In genomic region chr15:75902129-75902557, GRCh38 we compare ENCODE assay signal across 8 cellular contexts. TPM values are rescaled to one million over a fixed set of nuclear protein-coding genes. Genes with fewer than 3 reads are reported as not detected.
A peak's percentile ranks its signal among the peaks of the same experiment; 100 is the strongest.
DNase-seq lines count a peak whose midpoint lies in the region; FAIRE-seq and TF ChIP-seq lines count a peak whose summit lies in the region.

No MANE protein-coding gene starts in this region.

- peaks cover 30% of the 10 kb centered on the region for H3K36me3 Mint-ChIP-seq in activated CD4-positive, alpha-beta T cell treated with anti-CD3 and anti-CD28 coated beads, Interleukin-2, amount 10 ng/mL, durations not matched to agents 24 days and 14 days (ENCODE audit: low read depth)
- H3K36me3 Mint-ChIP-seq in endodermal cell (ENCODE audit: low read depth) = peaks cover 22% of the 10 kb centered on the region

- H2AK5ac ChIP-seq in trophoblast cell (ENCODE audit: low read length) = no peak overlapping the region

- peaks cover 7% of the 10 kb centered on the region for H3K4me1 ChIP-seq in endodermal cell (ENCODE audit: control insufficient read depth, insufficient read depth, low read length)
- H3K4me1 ChIP-seq in trophoblast cell (ENCODE audit: control insufficient read depth in 1 of 2, insufficient read depth in 2 of 2, low read length in 2 of 2) = peaks cover 4 to 12% of the 10 kb centered on the region in 2 experiments

- no peak overlapping the region for H3K23ac ChIP-seq in trophoblast cell (ENCODE audit: low read length)

- H4K8ac ChIP-seq in trophoblast cell (ENCODE audit: low read depth, low read length) = no peak overlapping the region

- no peak overlapping the region for H3K9ac ChIP-seq in endodermal cell (ENCODE audit: extremely low read depth, low read length, poor library complexity, severe bottlenecking)
- H3K9ac ChIP-seq in trophoblast cell (ENCODE audit: low read length) = no peak overlapping the region

- H3K9me3 ChIP-seq in endodermal cell (ENCODE audit: control insufficient read depth, low read length) = no peaks in the 10 kb centered on the region
- no peaks in the 10 kb centered on the region for H3K9me3 ChIP-seq in trophoblast cell (ENCODE audit: insufficient read depth, low read depth, low read length)

- H3K4me1 Mint-ChIP-seq in activated CD4-positive, alpha-beta T cell treated with anti-CD3 and anti-CD28 coated beads, Interleukin-2, amount 10 ng/mL, durations not matched to agents 24 days and 14 days = peaks cover 38% of the 10 kb centered on the region
- H3K4me1 Mint-ChIP-seq in endodermal cell = peaks cover 16% of the 10 kb centered on the region

- H2AFZ ChIP-seq in trophoblast cell (ENCODE audit: insufficient read depth, low read length, poor library complexity) = no peak overlapping the region

- H3K27me3 ChIP-seq in endodermal cell (ENCODE audit: control insufficient read depth, insufficient read depth, low read length, poor library complexity, severe bottlenecking) = no peaks in the 10 kb centered on the region
- H3K27me3 ChIP-seq in trophoblast cell (ENCODE audit: insufficient read depth, low read length) = no peaks in the 10 kb centered on the region

- H2BK12ac ChIP-seq in trophoblast cell (ENCODE audit: low read length) = no peak overlapping the region

- peaks cover 7% of the 10 kb centered on the region for H3K79me2 ChIP-seq in trophoblast cell (ENCODE audit: control insufficient read depth, insufficient read depth, low read length, poor library complexity)

- DNase-seq in activated CD4-positive, alpha-beta T cell treated with anti-CD3 and anti-CD28 coated beads, Interleukin-2, amount 10 ng/mL, durations not matched to agents 24 days and 14 days = no peak
- no peak for DNase-seq in activated CD4-positive, alpha-beta T cell treated with anti-CD3 and anti-CD28 coated beads for 1 hour
- DNase-seq in NCI-H524 treated with DMSO at 0.1 percent for 48 hours (lab: John Stamatoyannopoulos, UW) (peak; percentile 96), endodermal cell (peak; percentile 79), trophoblast cell (peak; percentile 90 to 93), GM03348 (ENCODE audit: low spot score) (no peak), NCI-H2029 treated with DMSO at 0.1 percent for 48 hours (lab: John Stamatoyannopoulos, UW) (no peak), GM19239 (ENCODE audit: insufficient read length, low spot score) (no peak)

- H4K91ac ChIP-seq in trophoblast cell (ENCODE audit: low read depth, low read length) = no peak overlapping the region

- no peaks in the 10 kb centered on the region for H3K27me3 Mint-ChIP-seq in activated CD4-positive, alpha-beta T cell treated with anti-CD3 and anti-CD28 coated beads, Interleukin-2, amount 10 ng/mL, durations not matched to agents 24 days and 14 days
- H3K27me3 Mint-ChIP-seq in endodermal cell (ENCODE audit: insufficient read depth) = no peaks in the 10 kb centered on the region

- peaks cover 15% of the 10 kb centered on the region for H3K79me1 ChIP-seq in trophoblast cell (ENCODE audit: low read length)

- H3K4me3 ChIP-seq in endodermal cell (ENCODE audit: low read length) (no peak overlapping the region), trophoblast cell (ENCODE audit: low read depth, low read length) (no peak overlapping the region)

- intact Hi-C loops in activated CD4-positive, alpha-beta T cell treated with anti-CD3 and anti-CD28 coated beads, Interleukin-2, amount 10 ng/mL, durations not matched to agents 24 days and 14 days (cut with micrococcal nuclease) = loop anchor here (2.0 kb wide), 2 partner anchors 57 to 65 kb away; no protein-coding TSS in a partner anchor

- no peak overlapping the region for H3K4ac ChIP-seq in trophoblast cell (ENCODE audit: low read depth, low read length)

- H3K4me3 Mint-ChIP-seq in activated CD4-positive, alpha-beta T cell treated with anti-CD3 and anti-CD28 coated beads, Interleukin-2, amount 10 ng/mL, durations not matched to agents 24 days and 14 days = peak overlapping the region; percentile 57
- peak overlapping the region; percentile 88 for H3K4me3 Mint-ChIP-seq in endodermal cell

- H3K27ac ChIP-seq in endodermal cell (ENCODE audit: low read depth, low read length) = no peak overlapping the region
- peak overlapping the region; percentile 46 for H3K27ac ChIP-seq in trophoblast cell (ENCODE audit: low read depth, low read length)

- no peak overlapping the region for H2BK5ac ChIP-seq in trophoblast cell (ENCODE audit: low read depth, low read length, poor library complexity)

- no peak for FAIRE-seq in GM19239 (lab: Jason Lieb, UNC)

- H3K36me3 ChIP-seq in endodermal cell (ENCODE audit: control insufficient read depth, insufficient read depth, low read length) = peaks cover 57% of the 10 kb centered on the region
- peaks cover 2 to 9% of the 10 kb centered on the region in 2 experiments for H3K36me3 ChIP-seq in trophoblast cell (ENCODE audit: control insufficient read depth in 1 of 2, insufficient read depth in 2 of 2, low read length in 2 of 2)

- H3K18ac ChIP-seq in trophoblast cell (ENCODE audit: low read length) = no peak overlapping the region

- H3K27ac Mint-ChIP-seq in activated CD4-positive, alpha-beta T cell treated with anti-CD3 and anti-CD28 coated beads, Interleukin-2, amount 10 ng/mL, durations not matched to agents 24 days and 14 days = no peak overlapping the region
- H3K27ac Mint-ChIP-seq in endodermal cell = peak overlapping the region; percentile 95

- no peaks in the 10 kb centered on the region for H3K9me3 Mint-ChIP-seq in activated CD4-positive, alpha-beta T cell treated with anti-CD3 and anti-CD28 coated beads, Interleukin-2, amount 10 ng/mL, durations not matched to agents 24 days and 14 days
- no peaks in the 10 kb centered on the region for H3K9me3 Mint-ChIP-seq in endodermal cell

- no peak overlapping the region for H2BK120ac ChIP-seq in trophoblast cell (ENCODE audit: insufficient read depth, low read length, poor library complexity)

- H3K4me2 ChIP-seq in trophoblast cell (ENCODE audit: low read length) = peak overlapping the region; percentile 24

- WGBS in endodermal cell (ENCODE audit: insufficient coverage in 1 of 2, insufficient read length in 1 of 2), 2 experiments = 70 to 90% methylated on average over 2 to 8 of the region's 8 CpGs
- WGBS in trophoblast cell (ENCODE audit: extremely low coverage, insufficient coverage, insufficient read length) = no CpG with 5 or more reads among the region's 8 CpGs

- H3K14ac ChIP-seq in trophoblast cell (ENCODE audit: low read length) = no peak overlapping the region

- TF ChIP-seq CTCF in endodermal cell (conservative IDR thresholded peaks at IDR 0.05) = peak; percentile 28

- H4K12ac ChIP-seq in trophoblast cell (ENCODE audit: low read depth, low read length) = no peak overlapping the region

RNA-seq across cellular contexts. Expression of gene FBXO22, which starts 1.5 kb away (rescaled TPM):
- total RNA-seq in activated CD4-positive, alpha-beta T cell treated with anti-CD3 and anti-CD28 coated beads, Interleukin-2, amount 10 ng/mL, durations not matched to agents 24 days and 14 days = 51.7 and 51.9 TPM in 2 replicates
- 10 to 100 TPM; 47.6 to 48.1 TPM for total RNA-seq in endodermal cell
- 45.2 TPM for polyA plus RNA-seq in endodermal cell (2013, experiment 1 of 2)
- 38.8 TPM for polyA plus RNA-seq in endodermal cell (2013, experiment 2 of 2)
- polyA plus RNA-seq in trophoblast cell (2013) = 39.6 and 40.5 TPM in 2 replicates

RNA-seq across cellular contexts. Expression of gene UBE2Q2, which starts 58.9 kb away (rescaled TPM):
- 17.0 and 17.1 TPM in 2 replicates for total RNA-seq in activated CD4-positive, alpha-beta T cell treated with anti-CD3 and anti-CD28 coated beads, Interleukin-2, amount 10 ng/mL, durations not matched to agents 24 days and 14 days
- 10 to 100 TPM; 29.5 to 37.1 TPM for total RNA-seq in endodermal cell
- polyA plus RNA-seq in endodermal cell (2013, experiment 1 of 2) = 31.3 TPM
- 30.6 TPM for polyA plus RNA-seq in endodermal cell (2013, experiment 2 of 2)
- polyA plus RNA-seq in trophoblast cell (2013) = 47.6 and 48.5 TPM in 2 replicates

Comparison
In these comparisons a context has a peak if more than half of its experiments do, and no peak if none do; other contexts are left out.
1. DNase-seq: peak in NCI-H524 treated with DMSO at 0.1 percent for 48 hours (single experiment), endodermal cell (single experiment) and trophoblast cell (2 of 2); none in activated CD4-positive, alpha-beta T cell treated with anti-CD3 and anti-CD28 coated beads, Interleukin-2, amount 10 ng/mL, durations not matched to agents 24 days and 14 days (single experiment), activated CD4-positive, alpha-beta T cell treated with anti-CD3 and anti-CD28 coated beads for 1 hour (single experiment), GM03348 (single experiment), NCI-H2029 treated with DMSO at 0.1 percent for 48 hours (single experiment) and GM19239 (single experiment).